ENCODE assay signal across 24 cellular contexts in genomic region chr20:23877524-23877923, GRCh38. TPM values are rescaled to one million over a fixed set of nuclear protein-coding genes. Genes with fewer than 3 reads are reported as not detected.
DNase-seq lines count a peak whose midpoint lies in the region; ATAC-seq and TF ChIP-seq lines count a peak whose summit lies in the region.
"Had no signal": no experiment of that assay in that cellular context is flagged by ENCODE, and none has a peak within 500 bp of the region (broad histone marks: within the 10 kb centered on the region; RNA-seq: fewer than 3 reads in every experiment).

No MANE protein-coding gene starts in this region.

- peak overlapping the region; percentile 41 for H3K4me2 ChIP-seq in PC-9

- H3K27ac ChIP-seq in CD4-positive, alpha-beta T cell (ENCODE audit: low read depth, low read length): no peak overlapping the region
- H3K27ac ChIP-seq in PC-9 (peak overlapping the region; percentile 33), esophagus muscularis mucosa (replicated peaks in 1 of 4) (peak overlapping the region in 3 of 4 donors; percentile 83 to 84 (median 83)), left ventricle myocardium inferior (replicated peaks) (no peak overlapping the region)
- H3K27ac ChIP-seq in CD8-positive, alpha-beta memory T cell (ENCODE audit: low read depth, low read length): no peak overlapping the region

- H3F3A ChIP-seq in PC-9 (ENCODE audit: insufficient read depth, low read depth): peaks cover 27% of the 10 kb centered on the region; the same call in 1 of the 2 replicates

- H3K4me1 ChIP-seq in PC-9 (replicated peaks; ENCODE audit: insufficient read depth): peaks cover 55% of the 10 kb centered on the region
- H3K4me1 ChIP-seq in esophagus muscularis mucosa: peaks cover 0 to 95% (median 91%) of the 10 kb centered on the region in 4 donors
- H3K4me1 ChIP-seq in CD8-positive, alpha-beta memory T cell (ENCODE audit: insufficient read depth, low read length): no peaks in the 10 kb centered on the region
- no peaks in the 10 kb centered on the region for H3K4me1 ChIP-seq in left ventricle myocardium inferior

- peak; percentile 49 for ATAC-seq in CD4-positive, alpha-beta T cell (ENCODE audit: poor library complexity)
- ATAC-seq in GM21390 (IDR thresholded peaks at IDR 0.05; ENCODE audit: unreplicated experiment): no peak
- ATAC-seq: CD8-positive, alpha-beta T cell; GM12878; K562 had no signal

- TF ChIP-seq POLR2A in esophagus muscularis mucosa (IDR thresholded peaks at IDR 0.05; ENCODE audit: low read depth): no peak

- DNase-seq in CD4-positive, alpha-beta T cell: no peak
- DNase-seq in D341Med (ENCODE audit: low spot score) (peak; percentile 6), PC-9 (peak in 1 of 2 experiments; percentile 39), esophagus muscularis mucosa (ENCODE audit: extremely low spot score) (peak; percentile 74), left ventricle myocardium inferior (no peak)
- DNase-seq in CD8-positive, alpha-beta memory T cell: no peak
- DNase-seq: C1 segment of cervical spinal cord; CD8-positive, alpha-beta T cell; MG63; NCI-H1105 treated with DMSO at 0.1 percent for 48 hours; NCI-H2029; NCI-H2227 treated with DMSO at 0.1 percent for 48 hours; NCI-H526 treated with DMSO at 0.1 percent for 48 hours; Right ventricle myocardium superior; RPMI8226; T-helper 1 cell had no signal

- H3K4me3 ChIP-seq in PC-9 (no peak overlapping the region), esophagus muscularis mucosa (no peak overlapping the region), left ventricle myocardium inferior (no peak overlapping the region)
- H3K4me3 ChIP-seq in CD8-positive, alpha-beta memory T cell (ENCODE audit: low read length): no peak overlapping the region
- H3K4me3 ChIP-seq: GM12878, K562, MG63 had no signal

- no peak overlapping the region for H3K27ac Mint-ChIP-seq in CD4-positive, alpha-beta T cell
- H3K27ac Mint-ChIP-seq in CD8-positive, alpha-beta memory T cell: no peak overlapping the region
- H3K27ac Mint-ChIP-seq: CD8-positive, alpha-beta T cell had no signal

- H4K20me1 ChIP-seq in PC-9 (ENCODE audit: insufficient read depth): no peaks in the 10 kb centered on the region

- H3K27me3 ChIP-seq in CD4-positive, alpha-beta T cell (ENCODE audit: control insufficient read depth, insufficient read depth, low read length): no peaks in the 10 kb centered on the region
- H3K27me3 ChIP-seq in PC-9 (ENCODE audit: insufficient read depth, low read depth): no peaks in the 10 kb centered on the region
- H3K27me3 ChIP-seq in esophagus muscularis mucosa: no peaks in the 10 kb centered on the region
- no peaks in the 10 kb centered on the region for H3K27me3 ChIP-seq in CD8-positive, alpha-beta memory T cell (ENCODE audit: insufficient read depth, low read length, poor library complexity, severe bottlenecking)
- H3K27me3 ChIP-seq in left ventricle myocardium inferior (ENCODE audit: low read depth): peaks cover 72% of the 10 kb centered on the region
- H3K27me3 ChIP-seq: MG63 had no signal

- intact Hi-C loops in CD4-positive, alpha-beta T cell (cut with DNase I, micrococcal nuclease): no loop called here
- intact Hi-C loops in PC-9 (cut with micrococcal nuclease; ENCODE audit: unreplicated experiment): no loop called here
- intact Hi-C loops in esophagus muscularis mucosa (cut with DNase I): no loop called here
- intact Hi-C loops in left ventricle myocardium inferior (cut with micrococcal nuclease): no loop called here

- no peak overlapping the region for H2AFZ ChIP-seq in PC-9

- no peaks in the 10 kb centered on the region for H3K36me3 Mint-ChIP-seq in CD4-positive, alpha-beta T cell (ENCODE audit: low read depth)
- no peaks in the 10 kb centered on the region for H3K36me3 Mint-ChIP-seq in CD8-positive, alpha-beta memory T cell
- H3K36me3 Mint-ChIP-seq: CD8-positive, alpha-beta T cell had no signal

- H3K36me3 ChIP-seq in PC-9 (ENCODE audit: low read depth) (no peaks in the 10 kb centered on the region), esophagus muscularis mucosa (no peaks in the 10 kb centered on the region), left ventricle myocardium inferior (no peaks in the 10 kb centered on the region)
- no peaks in the 10 kb centered on the region for H3K36me3 ChIP-seq in CD8-positive, alpha-beta memory T cell (ENCODE audit: insufficient read depth, low read length)
- H3K36me3 ChIP-seq: MG63 had no signal

- WGBS in esophagus muscularis mucosa: 95% methylated on average over 4 of the region's 6 CpGs

- TF ChIP-seq CTCF in CD4-positive, alpha-beta T cell (IDR thresholded peaks at IDR 0.05): no peak
- no peak; the same call in 1 of the 2 replicates for TF ChIP-seq CTCF in PC-9 (conservative IDR thresholded peaks at IDR 0.05)
- TF ChIP-seq CTCF in esophagus muscularis mucosa (IDR thresholded peaks at IDR 0.05): peak in 1 of 3 experiments; percentile 9
- TF ChIP-seq CTCF in left ventricle myocardium inferior (IDR thresholded peaks at IDR 0.05; ENCODE audit: borderline replicate concordance): no peak

- H3K9me3 ChIP-seq in CD4-positive, alpha-beta T cell (ENCODE audit: control insufficient read depth, low read length): no peaks in the 10 kb centered on the region
- H3K9me3 ChIP-seq in PC-9 (ENCODE audit: insufficient read depth, low read depth) (no peaks in the 10 kb centered on the region), esophagus muscularis mucosa (no peaks in the 10 kb centered on the region), left ventricle myocardium inferior (replicated peaks) (no peaks in the 10 kb centered on the region)
- H3K9me3 ChIP-seq in CD8-positive, alpha-beta memory T cell (ENCODE audit: low read length): no peaks in the 10 kb centered on the region
- H3K9me3 ChIP-seq: MG63 had no signal

- TF ChIP-seq EP300 in esophagus muscularis mucosa (IDR thresholded peaks at IDR 0.05): no peak

- H3K9me2 ChIP-seq in PC-9 (ENCODE audit: insufficient read depth): no peaks in the 10 kb centered on the region

- no peaks in the 10 kb centered on the region for H3K79me2 ChIP-seq in PC-9 (ENCODE audit: low read depth)

- no peaks in the 10 kb centered on the region for H3K9me3 Mint-ChIP-seq in CD4-positive, alpha-beta T cell
- no peaks in the 10 kb centered on the region for H3K9me3 Mint-ChIP-seq in CD8-positive, alpha-beta memory T cell
- H3K9me3 Mint-ChIP-seq: CD8-positive, alpha-beta T cell had no signal

- POLR2A ChIA-PET in CD4-positive, alpha-beta T cell (lab: Charles Lee): no interaction called here
- POLR2A ChIA-PET in PC-9 (lab: Charles Lee; ENCODE audit: unreplicated experiment): no interaction called here
- POLR2A ChIA-PET in CD8-positive, alpha-beta memory T cell (lab: Charles Lee): no interaction called here

- CTCF ChIA-PET in CD4-positive, alpha-beta T cell (lab: Charles Lee): no interaction called here
- CTCF ChIA-PET in PC-9 (lab: Charles Lee): no interaction called here
- CTCF ChIA-PET in CD8-positive, alpha-beta memory T cell (lab: Charles Lee): no interaction called here

- peaks cover 25% of the 10 kb centered on the region for H3K4me1 Mint-ChIP-seq in CD4-positive, alpha-beta T cell (ENCODE audit: low read depth)
- H3K4me1 Mint-ChIP-seq in CD8-positive, alpha-beta memory T cell: peaks cover 0 to 2% (median 0%) of the 10 kb centered on the region in 3 donors

- no TSS peak for BruUV-seq in PC-9 (replicated peaks; lab: Mats Ljungman, UMichigan)

- H3K27me3 Mint-ChIP-seq in CD4-positive, alpha-beta T cell: no peaks in the 10 kb centered on the region
- H3K27me3 Mint-ChIP-seq in CD8-positive, alpha-beta memory T cell: peaks cover 8 to 31% of the 10 kb centered on the region in 2 donors

- no peak overlapping the region for H3K4me3 Mint-ChIP-seq in CD4-positive, alpha-beta T cell
- no peak overlapping the region for H3K4me3 Mint-ChIP-seq in CD8-positive, alpha-beta memory T cell
- H3K4me3 Mint-ChIP-seq: CD8-positive, alpha-beta T cell had no signal

RNA-seq across cellular contexts. Expression of gene CST5, which starts 2.0 kb away (rescaled TPM):
- not detected for total RNA-seq in CD4-positive, alpha-beta T cell
- total RNA-seq in PC-9 (2021) (0.93 and 2.2 TPM in 2 replicates), esophagus muscularis mucosa (1 to 10 TPM in 3 of 4 donors, not detected in 1; 1.4 to 4.5 (median 3.7) TPM), left ventricle myocardium inferior (not detected)
- not detected for total RNA-seq in CD8-positive, alpha-beta memory T cell
- not detected for polyA plus RNA-seq in CD8-positive, alpha-beta memory T cell
- total RNA-seq: A673; CD8-positive, alpha-beta T cell; GM12878; H4; HT-29; K562; NCI-H460; Right ventricle myocardium superior had no signal
- polyA plus RNA-seq: GM12878, K562 had no signal

RNA-seq across cellular contexts. Expression of gene CST2, which starts 51.0 kb away (rescaled TPM):
- not detected for total RNA-seq in CD4-positive, alpha-beta T cell
- total RNA-seq in PC-9 (2021): not detected in 2 replicates
- 1 to 10 TPM in 1 of 4 donors, under 1 TPM in 2, not detected in 1; 0.45 to 2.1 (median 0.86) TPM for total RNA-seq in esophagus muscularis mucosa
- not detected for total RNA-seq in CD8-positive, alpha-beta memory T cell
- polyA plus RNA-seq in CD8-positive, alpha-beta memory T cell: not detected
- not detected for total RNA-seq in left ventricle myocardium inferior
- total RNA-seq: A673; CD8-positive, alpha-beta T cell; GM12878; H4; HT-29; K562; NCI-H460; Right ventricle myocardium superior; SK-MEL-5 had no signal
- polyA plus RNA-seq: GM12878, K562 had no signal

Comparison
In these comparisons a context has a peak if more than half of its experiments do, and no peak if none do; other contexts are left out.
1. DNase-seq: peak in D341Med (single experiment) and esophagus muscularis mucosa (single experiment); none in CD4-positive, alpha-beta T cell (0 of 10), CD8-positive, alpha-beta memory T cell (0 of 5) and left ventricle myocardium inferior (single experiment).
2. H3K27ac ChIP-seq: peak in PC-9 (single experiment) and esophagus muscularis mucosa (3 of 4); none in CD4-positive, alpha-beta T cell (single experiment), CD8-positive, alpha-beta memory T cell (single experiment) and left ventricle myocardium inferior (single experiment).